In the genomic region with DNA sequence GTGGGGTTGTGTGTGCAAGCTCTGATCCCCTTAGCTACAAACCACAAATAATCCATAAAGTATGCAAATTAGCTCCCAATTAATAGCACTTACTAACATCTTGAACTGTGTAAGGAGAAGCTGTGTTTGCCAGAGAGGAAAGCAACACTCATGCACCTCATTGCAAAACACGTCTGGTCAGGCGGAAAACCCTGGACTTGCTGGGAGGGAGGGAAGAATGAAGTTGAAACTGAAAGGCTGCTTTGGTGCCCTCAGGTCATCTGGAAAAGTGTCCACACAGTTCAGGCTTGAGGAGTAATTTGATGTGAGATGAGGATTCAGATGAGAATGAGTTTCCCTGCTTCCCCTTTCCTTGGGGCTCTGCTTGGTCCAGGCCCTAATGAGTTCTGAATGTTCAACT, we compare ENCODE assay signal across 8 cellular contexts.
DNase-seq lines count a peak whose midpoint lies in the region; ATAC-seq, FAIRE-seq and TF ChIP-seq lines count a peak whose summit lies in the region.

No MANE protein-coding gene starts in this region.

- no peak overlapping the region for H3K27ac Mint-ChIP-seq in activated naive CD8-positive, alpha-beta T cell treated with anti-CD3 and anti-CD28 coated beads for 36 hours

- H3K4me1 ChIP-seq in kidney (ENCODE audit: control insufficient read depth in 1 of 2, insufficient read depth in 1 of 2, low read depth in 1 of 2, low read length in 2 of 2): no peaks in the 10 kb centered on the region

- TF ChIP-seq CTCF in kidney (IDR thresholded peaks at IDR 0.05; ENCODE audit: borderline replicate concordance, extremely low read depth, insufficient read depth): no peak

- no peak overlapping the region for H3K9ac ChIP-seq in kidney (ENCODE audit: low read length in 2 of 2)

- peaks cover 9% of the 10 kb centered on the region for H3K9me3 Mint-ChIP-seq in activated naive CD8-positive, alpha-beta T cell treated with anti-CD3 and anti-CD28 coated beads for 36 hours

- peaks cover 4% of the 10 kb centered on the region for H3K36me3 Mint-ChIP-seq in activated naive CD8-positive, alpha-beta T cell treated with anti-CD3 and anti-CD28 coated beads for 36 hours

- H3K4me3 Mint-ChIP-seq in activated naive CD8-positive, alpha-beta T cell treated with anti-CD3 and anti-CD28 coated beads for 36 hours: no peak overlapping the region

- no peak overlapping the region for H3K27ac ChIP-seq in kidney (ENCODE audit: low read depth in 2 of 2, low read length in 2 of 2)

- peak; percentile 83 for DNase-seq in ELR (ENCODE audit: low read depth)
- DNase-seq in T1000 (lab: John Stamatoyannopoulos, UW): peak; percentile 73
- DNase-seq in fibroblast of the conjunctiva (ENCODE audit: low read depth): peak; percentile 63
- DNase-seq in skeletal muscle cell (ENCODE audit: low read depth): peak; percentile 31
- DNase-seq in activated naive CD8-positive, alpha-beta T cell treated with anti-CD3 and anti-CD28 coated beads for 36 hours: no peak
- no peak for DNase-seq in kidney
- DNase-seq in SHP77 treated with DMSO at 0.1 percent for 48 hours (lab: John Stamatoyannopoulos, UW): no peak

- H3K27me3 Mint-ChIP-seq in activated naive CD8-positive, alpha-beta T cell treated with anti-CD3 and anti-CD28 coated beads for 36 hours: peaks cover 4% of the 10 kb centered on the region

- intact Hi-C loops in kidney (cut with DNase I): no loop called here

- no peaks in the 10 kb centered on the region for H3K4me1 Mint-ChIP-seq in activated naive CD8-positive, alpha-beta T cell treated with anti-CD3 and anti-CD28 coated beads for 36 hours

- peak overlapping the region; percentile 12 for H3K4me3 ChIP-seq in skeletal muscle cell (ENCODE audit: low read depth, low read length)
- H3K4me3 ChIP-seq in kidney (ENCODE audit: low read length in 2 of 2): no peak overlapping the region

- no peak for FAIRE-seq in kidney (lab: Jason Lieb, UNC)

- peaks cover 0 to 3% of the 10 kb centered on the region in 2 donors for H3K9me3 ChIP-seq in kidney (ENCODE audit: control insufficient read depth in 1 of 2, low read length in 2 of 2)

- no peaks in the 10 kb centered on the region for H3K36me3 ChIP-seq in kidney (ENCODE audit: control insufficient read depth in 1 of 2, insufficient read depth in 2 of 2, low read length in 2 of 2)

- ATAC-seq in GM19455 (IDR thresholded peaks at IDR 0.05; ENCODE audit: unreplicated experiment): no peak

Comparison
In these comparisons a context has a peak if more than half of its experiments do, and no peak if none do; other contexts are left out.
1. DNase-seq: peak in ELR (single experiment), T1000 (single experiment), fibroblast of the conjunctiva (single experiment) and skeletal muscle cell (single experiment); none in activated naive CD8-positive, alpha-beta T cell treated with anti-CD3 and anti-CD28 coated beads for 36 hours (single experiment), kidney (single experiment) and SHP77 treated with DMSO at 0.1 percent for 48 hours (single experiment).